In genomic region chr3:174218011-174218410, GRCh38 we compare ENCODE assay signal across 18 cellular contexts.
"Had no signal": no experiment of that assay in that cellular context is flagged by ENCODE, and none has a peak within 500 bp of the region (broad histone marks: within the 10 kb centered on the region; RNA-seq: fewer than 3 reads in every experiment).

No MANE protein-coding gene starts in this region.

- H3K4me3 Mint-ChIP-seq: activated CD4-positive, alpha-beta T cell treated with anti-CD3 and anti-CD28 coated beads for 36 hours; activated CD8-positive, alpha-beta T cell treated with anti-CD3 and anti-CD28 coated beads for 36 hours; activated T-cell treated with anti-CD3 and anti-CD28 coated beads, Interleukin-2, amount 50 U/mL, for 72 hours; neural progenitor cell had no signal

- H3K27ac ChIP-seq: coronary artery, neural progenitor cell, pancreas, tibial artery, uterus had no signal

- H3K27ac Mint-ChIP-seq: activated CD4-positive, alpha-beta T cell treated with anti-CD3 and anti-CD28 coated beads for 36 hours; activated CD8-positive, alpha-beta T cell treated with anti-CD3 and anti-CD28 coated beads for 36 hours; activated T-cell treated with anti-CD3 and anti-CD28 coated beads, Interleukin-2, amount 50 U/mL, for 72 hours had no signal

- H3K27me3 Mint-ChIP-seq: activated CD4-positive, alpha-beta T cell treated with anti-CD3 and anti-CD28 coated beads for 36 hours; activated CD8-positive, alpha-beta T cell treated with anti-CD3 and anti-CD28 coated beads for 36 hours had no signal

- H3K36me3 ChIP-seq: neural progenitor cell, pancreas, tibial artery, uterus had no signal

- DNase-seq: activated CD4-positive, alpha-beta T cell treated with anti-CD3 and anti-CD28 coated beads for 36 hours; activated CD8-positive, alpha-beta memory T cell treated with anti-CD3 and anti-CD28 coated beads, Interleukin-2, amount 50 U/mL, for 4 hours; activated CD8-positive, alpha-beta T cell treated with anti-CD3 and anti-CD28 coated beads for 36 hours; activated T-cell treated with anti-CD3 and anti-CD28 coated beads, Interleukin-2, amount 50 U/mL, for 72 hours; effector CD4-positive, alpha-beta T cell; glutamatergic neuron; left cardiac atrium; midbrain; pancreas; retina; small intestine; tibial artery; uterus had no signal

- H3K4me3 ChIP-seq: coronary artery, lung, neural progenitor cell, pancreas, tibial artery, uterus had no signal

- H3K27me3 ChIP-seq: neural progenitor cell, pancreas, tibial artery, uterus had no signal

- FAIRE-seq: astrocyte, endothelial cell of umbilical vein, pancreas, small intestine had no signal

- H3K9me3 ChIP-seq: pancreas, tibial artery, uterus had no signal

- H3K36me3 Mint-ChIP-seq: neural progenitor cell had no signal

- H3K9me3 Mint-ChIP-seq: activated CD8-positive, alpha-beta T cell treated with anti-CD3 and anti-CD28 coated beads for 36 hours; neural progenitor cell had no signal

- ATAC-seq: activated CD4-positive, alpha-beta T cell treated with anti-CD3 and anti-CD28 coated beads for 36 hours; activated CD8-positive, alpha-beta T cell treated with anti-CD3 and anti-CD28 coated beads for 36 hours; activated T-cell treated with anti-CD3 and anti-CD28 coated beads, Interleukin-2, amount 50 U/mL, for 72 hours; left cardiac atrium; pancreas had no signal
